1 cellular context compared by ENCODE assay signal in the genomic region with DNA sequence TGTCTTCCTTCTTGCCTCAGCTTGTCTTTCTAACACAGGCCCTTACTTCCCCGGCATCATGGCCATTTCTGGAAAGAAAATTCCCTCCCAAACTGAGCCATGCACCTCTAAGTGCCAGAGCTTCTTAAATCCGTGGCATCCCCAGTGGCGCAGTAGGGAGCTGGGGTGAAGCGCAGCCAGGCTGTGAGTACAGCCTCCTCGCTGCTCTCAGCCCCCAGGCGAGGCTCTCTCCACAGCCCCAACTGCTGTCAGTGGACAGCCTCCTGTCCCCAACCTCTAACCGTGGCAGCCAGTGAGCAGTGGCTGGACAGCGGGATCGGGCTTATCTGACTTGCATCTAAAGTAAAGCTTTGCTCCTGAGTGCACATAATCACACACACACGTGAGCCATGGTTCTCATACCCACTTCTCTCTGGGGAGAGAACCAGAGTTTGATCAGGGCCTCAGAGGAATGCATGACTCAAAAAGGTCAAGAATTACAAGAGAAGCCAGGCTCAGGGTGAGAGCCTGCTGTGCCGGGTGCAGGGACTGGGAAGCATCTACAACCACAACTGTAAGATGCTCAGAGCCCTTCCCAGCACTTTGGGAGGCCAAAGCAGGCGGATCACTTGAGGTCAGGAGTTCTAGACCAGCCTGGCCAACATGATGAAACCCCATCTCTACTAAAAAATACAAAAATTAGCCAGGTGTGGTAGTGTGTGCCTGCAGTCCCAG.
TF ChIP-seq lines count a peak whose summit lies in the region.

No MANE protein-coding gene starts in this region.

TF ChIP-seq in HepG2, 621 proteins besides CTCF, POLR2A, EP300 and RAD21 (continued from another document and continues in another):
- TF ChIP-seq, protein P1, sequence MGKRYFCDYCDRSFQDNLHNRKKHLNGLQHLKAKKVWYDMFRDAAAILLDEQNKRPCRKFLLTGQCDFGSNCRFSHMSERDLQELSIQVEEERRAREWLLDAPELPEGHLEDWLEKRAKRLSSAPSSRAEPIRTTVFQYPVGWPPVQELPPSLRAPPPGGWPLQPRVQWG (CRISPR knock-in tag; IDR thresholded peaks at IDR 0.05; ENCODE audit: borderline replicate concordance, low read depth) = no peak
- no peak for TF ChIP-seq ZNF382 (CRISPR knock-in tag; IDR thresholded peaks at IDR 0.05; ENCODE audit: borderline replicate concordance)
- TF ChIP-seq SIX4 (CRISPR knock-in tag; IDR thresholded peaks at IDR 0.05) = peak; percentile 51; the same call in 1 of the 2 replicates
- no peak for TF ChIP-seq ZNF460 (CRISPR knock-in tag; IDR thresholded peaks at IDR 0.05; ENCODE audit: borderline replicate concordance)
- peak; percentile 89; the same call in 1 of the 2 replicates for TF ChIP-seq SRY (CRISPR knock-in tag; IDR thresholded peaks at IDR 0.05)
- TF ChIP-seq ZNF841 (CRISPR knock-in tag; IDR thresholded peaks at IDR 0.05; ENCODE audit: borderline replicate concordance) = no peak
- peak; percentile 72; the same call in 1 of the 3 replicates for TF ChIP-seq MXI1 (IDR thresholded peaks at IDR 0.05; ENCODE audit: borderline replicate concordance, low read depth, low read length)
- no peak for TF ChIP-seq PTBP1 (IDR thresholded peaks at IDR 0.05; ENCODE audit: low read depth, low read length, poor library complexity, severe bottlenecking)
- TF ChIP-seq DMAP1 (CRISPR knock-in tag; IDR thresholded peaks at IDR 0.05) = no peak
- peak; percentile 19; the same call in 1 of the 2 replicates for TF ChIP-seq SMC3 (IDR thresholded peaks at IDR 0.05; ENCODE audit: low read length)
- peak; percentile 47 for TF ChIP-seq ZMYM4 (CRISPR knock-in tag; IDR thresholded peaks at IDR 0.05)
- TF ChIP-seq ZNF891 (CRISPR knock-in tag; IDR thresholded peaks at IDR 0.05) = peak; percentile 88; the same call in 1 of the 2 replicates
- TF ChIP-seq ZNF709 (CRISPR knock-in tag; IDR thresholded peaks at IDR 0.05) = no peak; the same call in 1 of the 2 replicates
- 0 out of 2 replicates have a peak, but pooled peaks have one; percentile 37 for TF ChIP-seq HMG20B (CRISPR knock-in tag; conservative IDR thresholded peaks at IDR 0.05)
- no peak; the same call in none of the 2 replicates for TF ChIP-seq ZSCAN9 (CRISPR knock-in tag; IDR thresholded peaks at IDR 0.05; ENCODE audit: borderline replicate concordance)
- peak; percentile 67 for TF ChIP-seq NRL (CRISPR knock-in tag; IDR thresholded peaks at IDR 0.05; ENCODE audit: borderline replicate concordance)
- TF ChIP-seq ZNF12 (CRISPR knock-in tag; IDR thresholded peaks at IDR 0.05) = peak; percentile 97
- TF ChIP-seq, protein P2, sequence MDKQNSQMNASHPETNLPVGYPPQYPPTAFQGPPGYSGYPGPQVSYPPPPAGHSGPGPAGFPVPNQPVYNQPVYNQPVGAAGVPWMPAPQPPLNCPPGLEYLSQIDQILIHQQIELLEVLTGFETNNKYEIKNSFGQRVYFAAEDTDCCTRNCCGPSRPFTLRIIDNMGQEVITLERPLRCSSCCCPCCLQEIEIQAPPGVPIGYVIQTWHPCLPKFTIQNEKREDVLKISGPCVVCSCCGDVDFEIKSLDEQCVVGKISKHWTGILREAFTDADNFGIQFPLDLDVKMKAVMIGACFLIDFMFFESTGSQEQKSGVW (CRISPR knock-in tag; IDR thresholded peaks at IDR 0.05; ENCODE audit: borderline replicate concordance) = no peak
- TF ChIP-seq RELA (CRISPR knock-in tag; IDR thresholded peaks at IDR 0.05) = no peak
- TF ChIP-seq, protein P3, sequence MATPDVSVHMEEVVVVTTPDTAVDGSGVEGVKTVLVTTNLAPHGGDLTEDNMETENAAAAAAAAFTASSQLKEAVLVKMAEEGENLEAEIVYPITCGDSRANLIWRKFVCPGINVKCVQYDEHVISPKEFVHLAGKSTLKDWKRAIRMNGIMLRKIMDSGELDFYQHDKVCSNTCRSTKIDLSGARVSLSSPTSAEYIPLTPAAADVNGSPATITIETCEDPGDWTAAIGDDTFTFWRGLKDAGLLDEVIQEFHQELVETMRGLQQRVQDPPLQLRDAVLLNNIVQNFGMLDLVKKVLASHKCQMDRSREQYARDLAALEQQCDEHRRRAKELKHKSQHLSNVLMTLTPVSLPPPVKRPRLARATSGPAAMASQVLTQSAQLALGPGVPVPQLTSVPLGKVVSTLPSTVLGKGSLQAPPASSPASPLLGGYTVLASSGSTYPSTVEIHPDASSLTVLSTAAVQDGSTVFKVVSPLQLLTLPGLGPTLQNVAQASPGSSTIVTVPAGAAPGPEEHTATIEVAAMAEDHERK (CRISPR knock-in tag; IDR thresholded peaks at IDR 0.05; ENCODE audit: low read depth) = no peak
- TF ChIP-seq SOX5 (CRISPR knock-in tag; IDR thresholded peaks at IDR 0.05; ENCODE audit: borderline replicate concordance) = peak; percentile 94
- peak; percentile 80; the same call in 1 of the 2 replicates for TF ChIP-seq NR2C2 (CRISPR knock-in tag; IDR thresholded peaks at IDR 0.05; ENCODE audit: borderline replicate concordance)
- no peak for TF ChIP-seq ZNF75D (CRISPR knock-in tag; IDR thresholded peaks at IDR 0.05; ENCODE audit: borderline replicate concordance)
- no peak; the same call in 1 of the 2 replicates for TF ChIP-seq ZNF792 (CRISPR knock-in tag; IDR thresholded peaks at IDR 0.05)
- TF ChIP-seq, protein P4, sequence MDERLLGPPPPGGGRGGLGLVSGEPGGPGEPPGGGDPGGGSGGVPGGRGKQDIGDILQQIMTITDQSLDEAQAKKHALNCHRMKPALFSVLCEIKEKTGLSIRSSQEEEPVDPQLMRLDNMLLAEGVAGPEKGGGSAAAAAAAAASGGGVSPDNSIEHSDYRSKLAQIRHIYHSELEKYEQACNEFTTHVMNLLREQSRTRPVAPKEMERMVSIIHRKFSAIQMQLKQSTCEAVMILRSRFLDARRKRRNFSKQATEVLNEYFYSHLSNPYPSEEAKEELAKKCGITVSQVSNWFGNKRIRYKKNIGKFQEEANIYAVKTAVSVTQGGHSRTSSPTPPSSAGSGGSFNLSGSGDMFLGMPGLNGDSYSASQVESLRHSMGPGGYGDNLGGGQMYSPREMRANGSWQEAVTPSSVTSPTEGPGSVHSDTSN (CRISPR knock-in tag; IDR thresholded peaks at IDR 0.05) = no peak
- no peak for TF ChIP-seq ATF7 (IDR thresholded peaks at IDR 0.05)
- TF ChIP-seq ATF7 (CRISPR knock-in tag; IDR thresholded peaks at IDR 0.05) = peak; percentile 66; the same call in 1 of the 2 replicates
- TF ChIP-seq TFDP1 (CRISPR knock-in tag; IDR thresholded peaks at IDR 0.05; ENCODE audit: borderline replicate concordance) = no peak
- peak; percentile 97 for TF ChIP-seq ARID5B (CRISPR knock-in tag; IDR thresholded peaks at IDR 0.05)
- peak; percentile 8; the same call in 1 of the 2 replicates for TF ChIP-seq ELF1 (CRISPR knock-in tag; IDR thresholded peaks at IDR 0.05)
- no peak for TF ChIP-seq RARG (CRISPR knock-in tag; IDR thresholded peaks at IDR 0.05; ENCODE audit: low read depth)
- no peak for TF ChIP-seq NONO (IDR thresholded peaks at IDR 0.05)
- peak; percentile 74 for TF ChIP-seq NONO (CRISPR knock-in tag; conservative IDR thresholded peaks at IDR 0.05)
- TF ChIP-seq ZNF639 (CRISPR knock-in tag; conservative IDR thresholded peaks at IDR 0.05) = no peak
- TF ChIP-seq ZFX (CRISPR knock-in tag; IDR thresholded peaks at IDR 0.05; ENCODE audit: low read depth) = peak; percentile 44; the same call in 1 of the 2 replicates
- peak; percentile 78; the same call in 1 of the 2 replicates for TF ChIP-seq KDM4B (CRISPR knock-in tag; IDR thresholded peaks at IDR 0.05)
- peak; percentile 74; the same call in 1 of the 2 replicates for TF ChIP-seq PAX8 (CRISPR knock-in tag; IDR thresholded peaks at IDR 0.05; ENCODE audit: borderline replicate concordance)
- TF ChIP-seq ZNF660 (CRISPR knock-in tag; IDR thresholded peaks at IDR 0.05; ENCODE audit: borderline replicate concordance, low read depth) = no peak
- no peak for TF ChIP-seq NFAT5 (CRISPR knock-in tag; IDR thresholded peaks at IDR 0.05)
- TF ChIP-seq TOPORS (CRISPR knock-in tag; IDR thresholded peaks at IDR 0.05) = no peak
